22 cellular contexts compared by ENCODE assay signal in the genomic region with DNA sequence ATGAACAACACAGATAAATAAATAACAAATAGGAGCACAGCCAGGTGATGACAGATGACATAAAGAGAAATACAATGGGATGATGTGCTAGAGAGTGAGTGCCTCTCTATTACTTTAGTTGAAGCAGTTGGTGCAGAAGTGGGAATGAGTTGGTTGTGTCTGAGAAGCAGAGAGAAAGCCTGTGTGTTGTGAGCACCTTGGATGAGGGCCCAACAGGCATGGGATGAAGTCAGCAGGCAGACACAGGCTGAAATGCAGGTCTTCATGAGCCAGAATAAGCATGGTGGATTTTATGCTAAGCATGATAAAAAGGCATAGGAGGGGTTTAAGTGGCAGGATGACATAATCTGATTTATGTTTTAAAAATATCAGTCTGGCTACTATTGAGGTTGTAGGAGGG.
"Had no signal": no experiment of that assay in that cellular context is flagged by ENCODE, and none has a peak within 500 bp of the region (broad histone marks: within the 10 kb centered on the region; RNA-seq: fewer than 3 reads in every experiment).

No MANE protein-coding gene starts in this region.

- H3K4me1 ChIP-seq: left lung, lower lobe of right lung, psoas muscle, sigmoid colon, transverse colon had no signal

- H3K36me3 ChIP-seq: esophagus squamous epithelium, left lung, lower lobe of right lung, neutrophil, sigmoid colon, transverse colon had no signal

- H3K9me3 ChIP-seq: esophagus squamous epithelium, left lung, lower lobe of right lung, mucosa of descending colon, neutrophil, psoas muscle, sigmoid colon, transverse colon had no signal

- DNase-seq: activated B cell treated with CpG ODN at 0.5 μM for 24 hours; activated CD4-positive, alpha-beta T cell treated with anti-CD3 and anti-CD28 coated beads, Interleukin-2, amount 50 U/mL, for 1 hour; activated CD8-positive, alpha-beta memory T cell treated with anti-CD3 and anti-CD28 coated beads, Interleukin-2, amount 10 ng/mL, durations not matched to agents 7 days and 5 days; activated CD8-positive, alpha-beta T cell treated with anti-CD3 and anti-CD28 coated beads, Interleukin-2, amount 10 ng/mL, durations not matched to agents 7 days and 5 days; activated effector memory CD4-positive, alpha-beta T cell treated with Interleukin-2 at 50 U/mL for 16 hours; activated naive CD4-positive, alpha-beta T cell treated with Interleukin-2 at 50 U/mL for 16 hours; activated T-cell treated with anti-CD3 and anti-CD28 coated beads, Interleukin-2, amount 50 U/mL, for 48 hours; dermis blood vessel endothelial cell; effector CD4-positive, alpha-beta T cell; esophagus squamous epithelium; foreskin melanocyte; glutamatergic neuron; left lung; lower lobe of right lung; mucosa of descending colon; psoas muscle; sigmoid colon; small intestine; stimulated activated CD4-positive, alpha-beta T cell treated with anti-CD3 and anti-CD28 coated beads, Interleukin-4, amount 100 ng/mL, for 24 hours; transverse colon had no signal

- ATAC-seq: activated CD8-positive, alpha-beta memory T cell treated with anti-CD3 and anti-CD28 coated beads, Interleukin-2, amount 10 ng/mL, durations not matched to agents 7 days and 5 days; activated CD8-positive, alpha-beta T cell treated with anti-CD3 and anti-CD28 coated beads, Interleukin-2, amount 10 ng/mL, durations not matched to agents 7 days and 5 days; left lung; lower lobe of right lung; mucosa of descending colon; psoas muscle; stimulated activated effector memory CD8-positive, alpha-beta T cell treated with anti-CD3 and anti-CD28 coated beads, Interleukin-12 subunit alpha, Interleukin-12 subunit beta, amount 100 ng/mL, for 72 hours had no signal

- H3K27me3 ChIP-seq: esophagus squamous epithelium, left lung, neutrophil, sigmoid colon, transverse colon had no signal

- H3K4me3 ChIP-seq: esophagus squamous epithelium, left lung, lower lobe of right lung, mucosa of descending colon, psoas muscle, sigmoid colon, transverse colon had no signal

- H3K27ac ChIP-seq: esophagus squamous epithelium, left lung, lower lobe of right lung, neutrophil, psoas muscle, sigmoid colon, transverse colon had no signal
